ENCODE assay signal across 12 cellular contexts in genomic region chr20:53847118-53847842, GRCh38.
DNase-seq lines count a peak whose midpoint lies in the region; ATAC-seq, FAIRE-seq and TF ChIP-seq lines count a peak whose summit lies in the region.
"Had no signal": no experiment of that assay in that cellular context is flagged by ENCODE, and none has a peak within 500 bp of the region (broad histone marks: within the 10 kb centered on the region; RNA-seq: fewer than 3 reads in every experiment).

No MANE protein-coding gene starts in this region.

- no peaks in the 10 kb centered on the region for H3K9me3 ChIP-seq in astrocyte (ENCODE audit: insufficient read depth, low read depth, low read length)

- H3K27ac Mint-ChIP-seq in astrocyte (ENCODE audit: unreplicated experiment) = no peak overlapping the region
- no peak overlapping the region for H3K27ac Mint-ChIP-seq in glutamatergic neuron (ENCODE audit: unreplicated experiment)

- no peaks in the 10 kb centered on the region for H3K36me3 ChIP-seq in astrocyte (ENCODE audit: insufficient read depth, low read length)

- FAIRE-seq in astrocyte (lab: Jason Lieb, UNC) = no peak

- peak overlapping the region; percentile 30 for H2AFZ ChIP-seq in astrocyte (ENCODE audit: low read depth, low read length)

- H3K4me1 ChIP-seq in astrocyte (ENCODE audit: insufficient read depth, low read length) = no peaks in the 10 kb centered on the region

- no peak overlapping the region for H3K27ac ChIP-seq in astrocyte (ENCODE audit: low read depth, low read length)
- H3K27ac ChIP-seq: RWPE1 had no signal

- H3K4me1 Mint-ChIP-seq in astrocyte (ENCODE audit: low read depth, unreplicated experiment) = no peaks in the 10 kb centered on the region
- no peaks in the 10 kb centered on the region for H3K4me1 Mint-ChIP-seq in glutamatergic neuron (ENCODE audit: low read depth, unreplicated experiment)

- H3K27me3 ChIP-seq in astrocyte (ENCODE audit: insufficient read depth, low read length) = no peaks in the 10 kb centered on the region

- H3K36me3 Mint-ChIP-seq in astrocyte (ENCODE audit: low read depth, unreplicated experiment) (no peaks in the 10 kb centered on the region), glutamatergic neuron (ENCODE audit: unreplicated experiment) (no peaks in the 10 kb centered on the region)

- H4K20me1 ChIP-seq in astrocyte (ENCODE audit: insufficient read depth, low read length) = no peaks in the 10 kb centered on the region

- no peak overlapping the region for H3K4me2 ChIP-seq in astrocyte (ENCODE audit: low read length)

- TF ChIP-seq CTCF in astrocyte (IDR thresholded peaks at IDR 0.05; ENCODE audit: insufficient read depth, low read depth, low read length) (no peak), glutamatergic neuron (IDR thresholded peaks at IDR 0.05; ENCODE audit: partially characterized antibody, unreplicated experiment) (no peak)

- H3K9me3 Mint-ChIP-seq in astrocyte (ENCODE audit: unreplicated experiment) (peaks cover 3% of the 10 kb centered on the region), glutamatergic neuron (ENCODE audit: unreplicated experiment) (no peaks in the 10 kb centered on the region)

- no peaks in the 10 kb centered on the region for H3K79me2 ChIP-seq in astrocyte (ENCODE audit: insufficient read depth, low read length)

- H3K27me3 Mint-ChIP-seq in astrocyte (ENCODE audit: low read depth, unreplicated experiment) (no peaks in the 10 kb centered on the region), glutamatergic neuron (ENCODE audit: unreplicated experiment) (peaks cover 2% of the 10 kb centered on the region)

- peak in 4 of 6 experiments; percentile 4 to 48 (median 46) for DNase-seq in stimulated activated naive CD4-positive, alpha-beta T cell (lab: John Stamatoyannopoulos, UW)
- no peak for DNase-seq in stimulated activated naive CD4-positive, alpha-beta T cell treated with Interleukin-2 at 50 U/mL for 16 hours (lab: John Stamatoyannopoulos, UW)
- DNase-seq in MV-4-11 (lab: John Stamatoyannopoulos, UW) = peak; percentile 86
- no peak for DNase-seq in astrocyte (ENCODE audit: low read depth)
- DNase-seq in glutamatergic neuron = no peak
- no peak for DNase-seq in NCI-H2227 treated with DMSO at 0.1 percent for 48 hours (lab: John Stamatoyannopoulos, UW)
- no peak for DNase-seq in NCI-H1694 treated with DMSO at 0.1 percent for 48 hours (lab: John Stamatoyannopoulos, UW)
- DNase-seq: C1 segment of cervical spinal cord; mesendoderm; stimulated activated CD4-positive, alpha-beta T cell treated with anti-CD3 and anti-CD28 coated beads, Interleukin-2, amount 100 ng/mL, for 48 hours had no signal

- no peak overlapping the region for H3K4me3 ChIP-seq in astrocyte (ENCODE audit: insufficient read depth, low read depth, low read length)

- H3K9ac ChIP-seq in astrocyte (ENCODE audit: low read length) = no peak overlapping the region

- no peak overlapping the region for H3K4me3 Mint-ChIP-seq in astrocyte (ENCODE audit: unreplicated experiment)
- no peak overlapping the region for H3K4me3 Mint-ChIP-seq in glutamatergic neuron (ENCODE audit: unreplicated experiment)

- no peak for ATAC-seq in HG03196 (IDR thresholded peaks at IDR 0.05; ENCODE audit: unreplicated experiment)

Comparison
In these comparisons a context has a peak if more than half of its experiments do, and no peak if none do; other contexts are left out.
1. DNase-seq: peak in stimulated activated naive CD4-positive, alpha-beta T cell (4 of 6) and MV-4-11 (single experiment); none in stimulated activated naive CD4-positive, alpha-beta T cell treated with Interleukin-2 at 50 U/mL for 16 hours (single experiment), astrocyte (single experiment), glutamatergic neuron (single experiment), NCI-H2227 treated with DMSO at 0.1 percent for 48 hours (single experiment) and NCI-H1694 treated with DMSO at 0.1 percent for 48 hours (single experiment).